Comparison of ENCODE assay signal across 8 cellular contexts in genomic region chr21:33588485-33589335, GRCh38. TPM values are rescaled to one million over a fixed set of nuclear protein-coding genes. Genes with fewer than 3 reads are reported as not detected.
DNase-seq lines count a peak whose midpoint lies in the region; ATAC-seq and TF ChIP-seq lines count a peak whose summit lies in the region.

Gene DONSON, minus strand, starts transcription at chr21:33588684. Its CDS starts 43 bp downstream, at chr21:33588641.

- H3K4me1 ChIP-seq in osteoblast (ENCODE audit: insufficient read depth, low read length) (peaks cover 8% of the 10 kb centered on the region), testis (peaks cover 4% of the 10 kb centered on the region)

- 0 to 1% methylated on average over 23 to 56 of the region's 78 CpGs for WGBS in testis, 2 donors

- peak within 1 kb of the TSS; percentile 94 for H3K4me3 Mint-ChIP-seq in HFFc6

- H3K27me3 ChIP-seq in osteoblast (ENCODE audit: insufficient read depth, low read length): no peaks in the 10 kb centered on the region
- H3K27me3 ChIP-seq in testis: no peaks in the 10 kb centered on the region

- peak within 1 kb of the TSS; percentile 79 for H3K4me3 ChIP-seq in NB4 (ENCODE audit: low read depth, low read length)
- peak within 1 kb of the TSS; percentile 95 for H3K4me3 ChIP-seq in osteoblast (ENCODE audit: insufficient read depth, low read length)
- peak within 1 kb of the TSS; percentile 63 to 82 for H3K4me3 ChIP-seq in testis

- DNase-seq in GM10266 (ENCODE audit: extremely low spot score) (peak; percentile 97), HFFc6 (peak; percentile 78), NB4 (ENCODE audit: low read depth) (peak; percentile 85), SKM-1 (lab: John Stamatoyannopoulos, UW; ENCODE audit: unreplicated experiment) (peak; percentile 76), glomerular visceral epithelial cell (ENCODE audit: extremely low spot score) (peak; percentile 94), osteoblast (ENCODE audit: insufficient read length, low spot score, missing footprints) (peak; percentile 98), testis (peak; percentile 84)
- peak; percentile 93 to 95 for DNase-seq in activated naive CD4-positive, alpha-beta T cell treated with anti-CD3 and anti-CD28 coated beads, Interleukin-2, amount 50 U/mL, for 72 hours (ENCODE audit: low spot score in 2 of 2)

- peaks cover 32% of the 10 kb centered on the region for H3K79me2 ChIP-seq in osteoblast (ENCODE audit: insufficient read depth, low read length)

- H3K9me3 Mint-ChIP-seq in HFFc6: no peaks in the 10 kb centered on the region
- H3K9me3 Mint-ChIP-seq in activated naive CD4-positive, alpha-beta T cell treated with anti-CD3 and anti-CD28 coated beads, Interleukin-2, amount 50 U/mL, for 72 hours: no peaks in the 10 kb centered on the region

- peaks cover 27% of the 10 kb centered on the region for H3K4me1 Mint-ChIP-seq in HFFc6 (ENCODE audit: low read depth)

- intact Hi-C loops in testis (cut with DNase I; ENCODE audit: low total_unique reads): no loop called here

- peaks cover 3% of the 10 kb centered on the region; the same call in 1 of the 2 replicates for H3K27me3 Mint-ChIP-seq in HFFc6 (ENCODE audit: insufficient read depth)

- peaks cover 12% of the 10 kb centered on the region for H3K36me3 Mint-ChIP-seq in HFFc6 (ENCODE audit: low read depth)
- H3K36me3 Mint-ChIP-seq in activated naive CD4-positive, alpha-beta T cell treated with anti-CD3 and anti-CD28 coated beads, Interleukin-2, amount 50 U/mL, for 72 hours: peaks cover 12% of the 10 kb centered on the region in 2 donors

- H3K27ac Mint-ChIP-seq in HFFc6: peak within 1 kb of the TSS; percentile 95
- peak within 1 kb of the TSS; percentile 88 to 91 for H3K27ac Mint-ChIP-seq in activated naive CD4-positive, alpha-beta T cell treated with anti-CD3 and anti-CD28 coated beads, Interleukin-2, amount 50 U/mL, for 72 hours

- H3K27ac ChIP-seq in osteoblast (ENCODE audit: low read depth, low read length): peak within 1 kb of the TSS; percentile 92
- peak within 1 kb of the TSS; percentile 59 to 87 for H3K27ac ChIP-seq in testis

- TF ChIP-seq CTCF in GM10266 (IDR thresholded peaks at IDR 0.05; ENCODE audit: control insufficient read depth, insufficient read depth, low read depth, missing control alignments) (no peak), HFFc6 (IDR thresholded peaks at IDR 0.05) (no peak), NB4 (IDR thresholded peaks at IDR 0.05; ENCODE audit: low read depth, low read length) (no peak), osteoblast (IDR thresholded peaks at IDR 0.05; ENCODE audit: extremely low read depth, low read depth, low read length) (no peak), testis (IDR thresholded peaks at IDR 0.05) (no peak)

- H3K36me3 ChIP-seq in osteoblast (ENCODE audit: insufficient read depth, low read length) (peaks cover 5% of the 10 kb centered on the region), testis (ENCODE audit: low read depth, missing control alignments) (no peaks in the 10 kb centered on the region)

- no peaks in the 10 kb centered on the region for H4K20me1 ChIP-seq in osteoblast (ENCODE audit: insufficient read depth, low read length)

- TF ChIP-seq POLR2A in NB4 (IDR thresholded peaks at IDR 0.05; ENCODE audit: extremely low read depth, insufficient read length) (peak; percentile 66), testis (IDR thresholded peaks at IDR 0.05) (no peak)

- peak within 1 kb of the TSS; percentile 92 for H2AFZ ChIP-seq in osteoblast (ENCODE audit: low read length)

- peak within 1 kb of the TSS; percentile 97 for H3K4me2 ChIP-seq in osteoblast (ENCODE audit: insufficient read depth, low read length)

- peak; percentile 97 to 98 for ATAC-seq in activated naive CD4-positive, alpha-beta T cell treated with anti-CD3 and anti-CD28 coated beads, Interleukin-2, amount 50 U/mL, for 72 hours

- H3K9me3 ChIP-seq in osteoblast (ENCODE audit: low read depth, low read length) (no peaks in the 10 kb centered on the region), testis (no peaks in the 10 kb centered on the region)

RNA-seq across cellular contexts. Expression of gene DONSON, which starts in this region (rescaled TPM):
- total RNA-seq in HFFc6 (2021; fragmentation: NEBNext Ultra II Directional; extraction: Animal tissue kit (Norgen Biotek cat#: 25700)): 10 to 100 TPM; 14.7 to 32.0 (median 28.6) TPM
- total RNA-seq in activated naive CD4-positive, alpha-beta T cell treated with anti-CD3 and anti-CD28 coated beads, Interleukin-2, amount 50 U/mL, for 72 hours: 10 to 100 TPM; 39.1 to 56.1 TPM
- total RNA-seq in osteoblast: 10.9 and 17.4 TPM in 2 replicates
- 10 to 100 TPM; 34.4 to 66.1 TPM for total RNA-seq in testis
- 46.9 TPM for polyA plus RNA-seq in testis (ENCODE audit: insufficient read depth, low read depth, low replicate concordance)

Comparison
In these comparisons a context has a peak if more than half of its experiments do, and no peak if none do; other contexts are left out.
1. Peak in every context shown above with its lines: DNase-seq, ATAC-seq, H3K4me3 ChIP-seq and H3K27ac ChIP-seq.